11 cellular contexts compared by ENCODE assay signal in the genomic region with DNA sequence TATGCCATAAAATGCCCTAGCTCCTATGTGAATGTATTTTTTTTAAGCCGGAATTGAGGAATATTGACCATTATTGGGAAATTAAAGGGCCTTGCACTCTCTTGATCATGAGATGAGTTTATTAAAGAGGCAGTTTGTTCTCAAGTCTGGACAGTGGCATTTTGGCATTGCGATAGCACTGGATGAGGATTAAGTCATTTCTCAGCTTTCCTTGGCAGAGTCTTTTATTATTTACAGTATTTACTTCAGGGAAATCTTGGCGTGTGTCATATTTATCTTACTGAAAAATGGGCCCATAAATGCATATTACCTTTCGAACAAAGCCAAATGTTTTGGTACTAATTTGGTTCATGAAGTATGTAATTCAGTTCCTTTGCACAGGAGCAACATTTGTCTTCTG.
A peak's percentile ranks its signal among the peaks of the same experiment; 100 is the strongest.
DNase-seq lines count a peak whose midpoint lies in the region; ATAC-seq and TF ChIP-seq lines count a peak whose summit lies in the region.
"Had no signal": no experiment of that assay in that cellular context is flagged by ENCODE, and none has a peak within 500 bp of the region (broad histone marks: within the 10 kb centered on the region; RNA-seq: fewer than 3 reads in every experiment).

No MANE protein-coding gene starts in this region.

- H3K79me2 ChIP-seq in Karpas-422 (ENCODE audit: low read length) (peaks cover 87% of the 10 kb centered on the region), PC-3 (ENCODE audit: low read length) (no peaks in the 10 kb centered on the region)

- H3K9me2 ChIP-seq in Karpas-422 (replicated peaks; ENCODE audit: insufficient read depth, low read length) (no peaks in the 10 kb centered on the region), PC-3 (replicated peaks; ENCODE audit: low read length) (no peaks in the 10 kb centered on the region)

- H3K4me2 ChIP-seq in Karpas-422 (ENCODE audit: low read depth, low read length, poor library complexity, severe bottlenecking) (no peak overlapping the region), PC-3 (ENCODE audit: low read length) (no peak overlapping the region)

- BruUV-seq in PC-3 (replicated peaks; lab: Mats Ljungman, UMichigan), result no TSS peak

- intact Hi-C loops in PC-3 (cut with micrococcal nuclease) (loop anchor here (2.0 kb wide), 1 partner anchor 72 kb away; no protein-coding TSS in a partner anchor), CD14-positive monocyte (cut with micrococcal nuclease) (no loop called here)

- H3K9me3 Mint-ChIP-seq in memory B cell, result peaks cover 3% of the 10 kb centered on the region
- H3K9me3 Mint-ChIP-seq in CD14-positive monocyte, result no peaks in the 10 kb centered on the region
- H3K9me3 Mint-ChIP-seq: CD4-positive, alpha-beta T cell; H9 had no signal

- H3K27me3 ChIP-seq in Karpas-422 (ENCODE audit: low read length), result no peaks in the 10 kb centered on the region
- H3K27me3 ChIP-seq in PC-3 (ENCODE audit: low read length), result no peaks in the 10 kb centered on the region
- H3K27me3 ChIP-seq: BE2C had no signal

- H3K36me3 ChIP-seq in Karpas-422 (ENCODE audit: insufficient read depth, low read length) (peaks cover 6% of the 10 kb centered on the region; the same call in 1 of the 2 replicates), PC-3 (ENCODE audit: low read depth, low read length) (no peaks in the 10 kb centered on the region)
- H3K36me3 ChIP-seq: BE2C had no signal

- H3K27ac ChIP-seq in Karpas-422 (ENCODE audit: low read length) (peak overlapping the region; percentile 98), PC-3 (ENCODE audit: low read length) (no peak overlapping the region)

- H3K9me3 ChIP-seq in Karpas-422 (ENCODE audit: low read length) (no peaks in the 10 kb centered on the region), PC-3 (ENCODE audit: low read length) (no peaks in the 10 kb centered on the region)
- H3K9me3 ChIP-seq: BE2C, Caco-2 had no signal

- H3K27me3 Mint-ChIP-seq in memory B cell, result no peaks in the 10 kb centered on the region
- H3K27me3 Mint-ChIP-seq in CD14-positive monocyte (ENCODE audit: low read depth in 3 of 3), result peaks cover 3 to 7% (median 6%) of the 10 kb centered on the region in 3 donors

- H3K4me1 Mint-ChIP-seq in memory B cell (peaks cover 51% of the 10 kb centered on the region), CD14-positive monocyte (no peaks in the 10 kb centered on the region)

- H3F3A ChIP-seq in PC-3 (ENCODE audit: low read length, unreplicated experiment), result no peaks in the 10 kb centered on the region

- ATAC-seq in PC-3 (peak; percentile 56), memory B cell (ENCODE audit: low read depth) (no peak), HG03439 (IDR thresholded peaks at IDR 0.05; ENCODE audit: unreplicated experiment) (no peak)

- no peaks in the 10 kb centered on the region for H4K20me1 ChIP-seq in Karpas-422 (ENCODE audit: insufficient read depth, low read depth, low read length)
- H4K20me1 ChIP-seq in PC-3 (ENCODE audit: low read length), result no peaks in the 10 kb centered on the region

- H3K27ac Mint-ChIP-seq in memory B cell, result peak overlapping the region; percentile 74
- H3K27ac Mint-ChIP-seq in CD14-positive monocyte, result no peak overlapping the region
- H3K27ac Mint-ChIP-seq: CD4-positive, alpha-beta T cell; H9 had no signal

- H3K4me3 ChIP-seq in Karpas-422 (ENCODE audit: low read length) (no peak overlapping the region), PC-3 (ENCODE audit: low read length) (no peak overlapping the region)

- H2AFZ ChIP-seq in Karpas-422 (ENCODE audit: low read length) (no peak overlapping the region), PC-3 (ENCODE audit: low read length) (no peak overlapping the region)

- POLR2A ChIA-PET in PC-3 (lab: Charles Lee; ENCODE audit: unreplicated experiment), result no interaction called here

- CTCF ChIA-PET in PC-3 (lab: Charles Lee), result no interaction called here

- H3K4me1 ChIP-seq in Karpas-422 (ENCODE audit: low read length) (peaks cover 97% of the 10 kb centered on the region), PC-3 (ENCODE audit: insufficient read depth, low read length) (0 out of 2 replicates have a peak, but pooled peaks cover 1% of the 10 kb centered on the region)
- H3K4me1 ChIP-seq: Caco-2 had no signal

- DNase-seq in Karpas-422 (no peak), PC-3 (no peak), memory B cell (ENCODE audit: low spot score in 2 of 2) (no peak), CD14-positive monocyte (ENCODE audit: low spot score) (no peak)
- no peak for DNase-seq in stimulated activated CD4-positive, alpha-beta T cell treated with anti-CD3 and anti-CD28 coated beads, Interleukin-2, amount 100 ng/mL, for 48 hours
- DNase-seq: BE2C; C1 segment of cervical spinal cord; Caco-2; CD4-positive, alpha-beta T cell; H9 had no signal

- no peak overlapping the region for H3K9ac ChIP-seq in Karpas-422 (ENCODE audit: low read length)
- H3K9ac ChIP-seq in PC-3 (ENCODE audit: low read length), result no peak overlapping the region

- H3K4me3 Mint-ChIP-seq in memory B cell (no peak overlapping the region), CD14-positive monocyte (no peak overlapping the region)
- H3K4me3 Mint-ChIP-seq: CD4-positive, alpha-beta T cell; H9 had no signal

- H3K36me3 Mint-ChIP-seq in memory B cell (peaks cover 8% of the 10 kb centered on the region), CD14-positive monocyte (no peaks in the 10 kb centered on the region)

- TF ChIP-seq CTCF in PC-3 (conservative IDR thresholded peaks at IDR 0.05; ENCODE audit: low read depth, low read length) (no peak), CD14-positive monocyte (IDR thresholded peaks at IDR 0.05) (no peak)
